ENCODE assay signal across 32 cellular contexts in genomic region chr16:61030616-61031015, GRCh38.
"Had no signal": no experiment of that assay in that cellular context is flagged by ENCODE, and none has a peak within 500 bp of the region (broad histone marks: within the 10 kb centered on the region; RNA-seq: fewer than 3 reads in every experiment).

No MANE protein-coding gene starts in this region.

- H3K27ac ChIP-seq: adrenal gland, ascending aorta, body of pancreas, brain microvascular endothelial cell, breast epithelium, cardiac muscle cell had no signal

- ATAC-seq: activated naive CD4-positive, alpha-beta T cell treated with anti-CD3 and anti-CD28 coated beads, Interleukin-2, amount 50 U/mL, for 72 hours; activated naive CD8-positive, alpha-beta T cell treated with anti-CD3 and anti-CD28 coated beads, Interleukin-2, amount 50 U/mL, for 24 hours; activated T-cell treated with anti-CD3 and anti-CD28 coated beads, Interleukin-2, amount 50 U/mL, for 4 hours; activated T-cell treated with anti-CD3 and anti-CD28 coated beads, Interleukin-2, amount 50 U/mL, for 72 hours; activated T-helper 17 cell treated with anti-CD3 and anti-CD28 coated beads, Interleukin-2, amount 50 U/mL, for 72 hours; body of pancreas had no signal

- H3K36me3 ChIP-seq: adrenal gland, ascending aorta, brain microvascular endothelial cell, breast epithelium, cardiac muscle cell had no signal

- DNase-seq: activated effector memory CD4-positive, alpha-beta T cell treated with anti-CD3 and anti-CD28 coated beads, Interleukin-2, amount 50 U/mL, for 16 hours; activated effector memory CD4-positive, alpha-beta T cell treated with Interleukin-2 at 50 U/mL for 16 hours; activated gamma-delta T cell; activated gamma-delta T cell treated with Interleukin-2 at 50 U/mL for 16 hours; activated naive CD4-positive, alpha-beta T cell; activated naive CD4-positive, alpha-beta T cell treated with anti-CD3 and anti-CD28 coated beads for 36 hours; activated naive CD4-positive, alpha-beta T cell treated with anti-CD3 and anti-CD28 coated beads, Interleukin-2, amount 10 ng/mL, durations not matched to agents 7 days and 5 days; activated naive CD4-positive, alpha-beta T cell treated with anti-CD3 and anti-CD28 coated beads, Interleukin-2, amount 50 U/mL, for 16 hours; activated naive CD4-positive, alpha-beta T cell treated with Interleukin-2 at 50 U/mL for 16 hours; activated naive CD8-positive, alpha-beta T cell treated with anti-CD3 and anti-CD28 coated beads for 36 hours; activated naive CD8-positive, alpha-beta T cell treated with anti-CD3 and anti-CD28 coated beads, Interleukin-2, amount 10 ng/mL, durations not matched to agents 7 days and 5 days; activated naive CD8-positive, alpha-beta T cell treated with anti-CD3 and anti-CD28 coated beads, Interleukin-2, amount 50 U/mL, for 24 hours; activated T-cell treated with anti-CD3 and anti-CD28 coated beads, Interleukin-2, amount 50 U/mL, for 1 hour; activated T-cell treated with anti-CD3 and anti-CD28 coated beads, Interleukin-2, amount 50 U/mL, for 24 hours; activated T-cell treated with anti-CD3 and anti-CD28 coated beads, Interleukin-2, amount 50 U/mL, for 4 hours; activated T-cell treated with anti-CD3 and anti-CD28 coated beads, Interleukin-2, amount 50 U/mL, for 48 hours; activated T-cell treated with anti-CD3 and anti-CD28 coated beads, Interleukin-2, amount 50 U/mL, for 72 hours; adrenal gland; amniotic stem cell; amygdala; anterior cingulate cortex; aorta; body of pancreas; brain microvascular endothelial cell; caudate nucleus; central memory CD4-positive, alpha-beta T cell; cerebellar nuclear complex had no signal

- H3K27me3 ChIP-seq: adrenal gland, ascending aorta, body of pancreas, brain microvascular endothelial cell, cardiac muscle cell had no signal

- H3K9me3 ChIP-seq: adrenal gland, ascending aorta, body of pancreas had no signal

- H3K4me3 ChIP-seq: adrenal gland, ascending aorta, body of pancreas, breast epithelium, cardiac muscle cell had no signal

- H3K4me1 ChIP-seq: adrenal gland, ascending aorta, body of pancreas, breast epithelium had no signal
